In the genomic region with DNA sequence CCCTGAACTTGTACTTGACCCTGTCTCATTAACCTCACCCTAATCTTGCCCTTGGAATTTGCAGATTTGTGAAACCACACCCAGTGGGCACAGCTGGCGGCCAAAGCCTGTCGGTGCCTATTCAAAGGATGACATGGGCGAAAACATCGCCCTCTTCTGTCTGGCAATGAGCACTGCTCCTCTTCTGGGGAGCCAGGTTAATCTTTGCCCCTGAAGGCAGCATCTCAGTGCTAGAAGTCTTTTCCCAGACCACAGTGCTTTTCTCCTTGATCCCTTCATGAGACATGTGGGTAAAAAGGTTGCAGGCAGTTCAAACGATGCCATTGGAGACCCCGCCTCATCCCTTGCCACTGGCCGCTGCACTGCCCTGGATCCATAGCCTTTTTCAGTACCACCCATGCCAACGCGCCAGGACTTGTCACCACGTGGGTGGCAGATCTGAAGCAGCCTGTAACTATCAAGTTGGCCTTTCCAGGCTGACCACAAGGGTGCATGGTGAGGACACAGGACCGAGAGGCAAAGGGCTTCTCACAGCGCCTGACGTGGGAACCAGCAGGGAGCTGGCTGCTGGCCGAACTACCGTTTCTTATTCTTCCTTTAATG, we compare ENCODE assay signal across 9 cellular contexts. TPM values are rescaled to one million over a fixed set of nuclear protein-coding genes. Genes with fewer than 3 reads are reported as not detected.
DNase-seq lines count a peak whose midpoint lies in the region; ATAC-seq, FAIRE-seq and TF ChIP-seq lines count a peak whose summit lies in the region.
"Had no signal": no experiment of that assay in that cellular context is flagged by ENCODE, and none has a peak within 500 bp of the region (broad histone marks: within the 10 kb centered on the region; RNA-seq: fewer than 3 reads in every experiment).

No MANE protein-coding gene starts in this region.

- DNase-seq in DMS 273 (lab: John Stamatoyannopoulos, UW; ENCODE audit: unreplicated experiment), result peak; percentile 82
- DNase-seq in NCI-H1048 (lab: John Stamatoyannopoulos, UW), result peak; percentile 35
- peak; percentile 88 for DNase-seq in bronchial epithelial cell (ENCODE audit: low read depth)
- peak; percentile 55 for DNase-seq in iris pigment epithelial cell (ENCODE audit: low read depth)
- peak; percentile 70 for DNase-seq in stimulated activated CD4-positive, alpha-beta T cell treated with anti-CD3 and anti-CD28 coated beads, Interleukin-15, amount 100 ng/mL, for 24 hours

- no peaks in the 10 kb centered on the region for H3K27me3 ChIP-seq in bronchial epithelial cell (ENCODE audit: control insufficient read depth, insufficient read depth, low read length)

- peak; percentile 18 for FAIRE-seq in bronchial epithelial cell (lab: Jason Lieb, UNC)
- FAIRE-seq: colon had no signal

- peak overlapping the region; percentile 41 for H3K27ac ChIP-seq in VCaP

- H3K36me3 ChIP-seq in bronchial epithelial cell (ENCODE audit: control insufficient read depth, insufficient read depth, low read length), result no peaks in the 10 kb centered on the region

- peak; percentile 33 for ATAC-seq in GM21825 (IDR thresholded peaks at IDR 0.05; ENCODE audit: unreplicated experiment)
- no peak for ATAC-seq in HG02840 (IDR thresholded peaks at IDR 0.05; ENCODE audit: low FRiP score, unreplicated experiment)

- TF ChIP-seq CTCF in VCaP (conservative IDR thresholded peaks at IDR 0.05) (peak; percentile 93), bronchial epithelial cell (IDR thresholded peaks at IDR 0.05; ENCODE audit: insufficient read depth, low read length, severe bottlenecking) (peak; percentile 85)

- H3K4me3 ChIP-seq in bronchial epithelial cell (ENCODE audit: low read depth, low read length), result no peak overlapping the region

RNA-seq across cellular contexts. Expression of gene DNASE1L3, which starts 6.5 kb away (rescaled TPM):
- total RNA-seq in bronchial epithelial cell, result 2.3 TPM in 1 of 2 replicates, not detected in the other

RNA-seq across cellular contexts. Expression of gene ABHD6, which starts 20.3 kb away (rescaled TPM):
- total RNA-seq in bronchial epithelial cell, result 7.1 and 11.6 TPM in 2 replicates

Comparison
In these comparisons a context has a peak if more than half of its experiments do, and no peak if none do; other contexts are left out.
1. DNase-seq: peak in every context shown above with its lines; median percentile 88 in bronchial epithelial cell; 82 in DMS 273; 70 in stimulated activated CD4-positive, alpha-beta T cell treated with anti-CD3 and anti-CD28 coated beads, Interleukin-15, amount 100 ng/mL, for 24 hours; 55 in iris pigment epithelial cell; 35 in NCI-H1048.